Comparison of ENCODE assay signal across 29 cellular contexts in the genomic region with DNA sequence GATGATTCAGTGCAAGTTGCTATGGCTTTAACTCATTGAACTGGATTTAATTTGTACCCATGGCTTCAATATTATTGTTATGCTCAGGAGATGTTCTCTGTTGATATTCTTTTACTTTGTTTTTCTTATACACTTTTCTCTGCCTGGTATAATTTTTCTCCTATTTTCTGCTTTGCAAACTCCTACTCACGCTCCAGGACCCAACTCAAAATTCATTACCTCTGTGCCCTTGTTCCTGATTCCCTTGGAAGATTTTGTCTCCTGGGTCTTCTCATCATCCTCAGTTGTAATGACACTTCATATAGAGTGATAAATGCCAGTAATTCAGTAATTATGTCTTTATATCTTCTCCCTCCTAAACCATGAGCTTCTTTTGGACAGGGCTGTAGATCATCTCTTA.
"Had no signal": no experiment of that assay in that cellular context is flagged by ENCODE, and none has a peak within 500 bp of the region (broad histone marks: within the 10 kb centered on the region; RNA-seq: fewer than 3 reads in every experiment).

No MANE protein-coding gene starts in this region.

- H3K36me3 ChIP-seq: adrenal gland, esophagus muscularis mucosa, gastrocnemius medialis, heart right ventricle had no signal

- H3K27me3 ChIP-seq: adrenal gland, body of pancreas, foreskin keratinocyte, gastrocnemius medialis, heart right ventricle had no signal

- H3K27ac ChIP-seq: adrenal gland, body of pancreas, esophagus muscularis mucosa, foreskin keratinocyte, gastrocnemius medialis, heart right ventricle had no signal

- H3K4me3 ChIP-seq: adrenal gland, body of pancreas, esophagus muscularis mucosa, gastrocnemius medialis, heart right ventricle had no signal

- H3K4me1 ChIP-seq: foreskin keratinocyte had no signal

- DNase-seq: activated CD4-positive, alpha-beta memory T cell treated with anti-CD3 and anti-CD28 coated beads for 36 hours; activated CD4-positive, alpha-beta T cell treated with anti-CD3 and anti-CD28 coated beads for 36 hours; activated CD4-positive, alpha-beta T cell treated with anti-CD3 and anti-CD28 coated beads, Interleukin-2, amount 10 ng/mL, durations not matched to agents 24 days and 14 days; activated CD4-positive, CD25-positive, alpha-beta regulatory T cell; activated CD4-positive, CD25-positive, alpha-beta regulatory T cell treated with anti-CD3 and anti-CD28 coated beads, Interleukin-2, amount 50 U/mL, for 72 hours; activated CD8-positive, alpha-beta memory T cell treated with anti-CD3 and anti-CD28 coated beads, Interleukin-2, amount 10 ng/mL, durations not matched to agents 7 days and 5 days; activated CD8-positive, alpha-beta memory T cell treated with anti-CD3 and anti-CD28 coated beads, Interleukin-2, amount 50 U/mL, for 4 hours; activated CD8-positive, alpha-beta T cell treated with anti-CD3 and anti-CD28 coated beads, Interleukin-2, amount 10 ng/mL, durations not matched to agents 7 days and 5 days; activated effector memory CD4-positive, alpha-beta T cell treated with anti-CD3 and anti-CD28 coated beads, Interleukin-2, amount 50 U/mL, for 16 hours; activated naive CD4-positive, alpha-beta T cell treated with anti-CD3 and anti-CD28 coated beads for 36 hours; activated naive CD8-positive, alpha-beta T cell treated with anti-CD3 and anti-CD28 coated beads for 36 hours; activated naive CD8-positive, alpha-beta T cell treated with anti-CD3 and anti-CD28 coated beads, Interleukin-2, amount 50 U/mL, for 24 hours; activated T-cell treated with anti-CD3 and anti-CD28 coated beads, Interleukin-2, amount 50 U/mL, for 1 hour; activated T-cell treated with anti-CD3 and anti-CD28 coated beads, Interleukin-2, amount 50 U/mL, for 48 hours; adrenal gland; amygdala; aorta; body of pancreas; caudate nucleus; cortex of kidney; dermis blood vessel endothelial cell; effector CD4-positive, alpha-beta T cell; effector memory CD8-positive, alpha-beta T cell; erythroblast; foreskin keratinocyte; gastrocnemius medialis; heart right ventricle; T-helper 2 cell had no signal

- ATAC-seq: activated CD4-positive, alpha-beta T cell treated with anti-CD3 and anti-CD28 coated beads for 36 hours; activated CD8-positive, alpha-beta memory T cell treated with anti-CD3 and anti-CD28 coated beads, Interleukin-2, amount 10 ng/mL, durations not matched to agents 7 days and 5 days; activated CD8-positive, alpha-beta T cell treated with anti-CD3 and anti-CD28 coated beads, Interleukin-2, amount 10 ng/mL, durations not matched to agents 7 days and 5 days; activated naive CD8-positive, alpha-beta T cell treated with anti-CD3 and anti-CD28 coated beads, Interleukin-2, amount 50 U/mL, for 24 hours; body of pancreas; effector memory CD8-positive, alpha-beta T cell; foreskin keratinocyte; gastrocnemius medialis; heart right ventricle had no signal

- H3K9me3 ChIP-seq: adrenal gland, body of pancreas, esophagus muscularis mucosa, gastrocnemius medialis had no signal
